In genomic region chr1:4054957-4055676, GRCh38 we compare ENCODE assay signal across 14 cellular contexts.
"Had no signal": no experiment of that assay in that cellular context is flagged by ENCODE, and none has a peak within 500 bp of the region (broad histone marks: within the 10 kb centered on the region; RNA-seq: fewer than 3 reads in every experiment).

No MANE protein-coding gene starts in this region.

- H3K27me3 ChIP-seq: ascending aorta, neutrophil had no signal

- H3K79me2 ChIP-seq: parathyroid adenoma had no signal

- H3K9me3 ChIP-seq: ascending aorta, neutrophil had no signal

- H3K4me3 ChIP-seq: ascending aorta had no signal

- H3K4me1 ChIP-seq: ascending aorta, parathyroid adenoma had no signal

- H3K27ac ChIP-seq: ascending aorta, neutrophil, parathyroid adenoma had no signal

- H3K9ac ChIP-seq: parathyroid adenoma had no signal

- H3K36me3 Mint-ChIP-seq: activated naive CD4-positive, alpha-beta T cell treated with anti-CD3 and anti-CD28 coated beads, Interleukin-2, amount 50 U/mL, for 24 hours; natural killer cell had no signal

- H3K4me1 Mint-ChIP-seq: activated CD4-positive, alpha-beta T cell treated with anti-CD3 and anti-CD28 coated beads for 36 hours; activated naive CD4-positive, alpha-beta T cell treated with anti-CD3 and anti-CD28 coated beads, Interleukin-2, amount 50 U/mL, for 24 hours; WTC11 had no signal

- ATAC-seq: activated CD4-positive, alpha-beta T cell treated with anti-CD3 and anti-CD28 coated beads for 36 hours; effector memory CD8-positive, alpha-beta T cell; left cardiac atrium; natural killer cell; WTC11 had no signal

- DNase-seq: activated CD4-positive, alpha-beta T cell treated with anti-CD3 and anti-CD28 coated beads for 36 hours; activated CD4-positive, alpha-beta T cell treated with anti-CD3 and anti-CD28 coated beads, Interleukin-2, amount 50 U/mL, for 48 hours; activated gamma-delta T cell; cerebellar nuclear complex; dermis blood vessel endothelial cell; effector memory CD8-positive, alpha-beta T cell; left cardiac atrium; natural killer cell; stimulated activated naive CD4-positive, alpha-beta T cell had no signal

- H3K27ac Mint-ChIP-seq: activated CD4-positive, alpha-beta T cell treated with anti-CD3 and anti-CD28 coated beads for 36 hours; activated naive CD4-positive, alpha-beta T cell treated with anti-CD3 and anti-CD28 coated beads, Interleukin-2, amount 50 U/mL, for 24 hours; effector memory CD8-positive, alpha-beta T cell; natural killer cell; WTC11 had no signal

- H3K4me3 Mint-ChIP-seq: activated CD4-positive, alpha-beta T cell treated with anti-CD3 and anti-CD28 coated beads for 36 hours; activated naive CD4-positive, alpha-beta T cell treated with anti-CD3 and anti-CD28 coated beads, Interleukin-2, amount 50 U/mL, for 24 hours; effector memory CD8-positive, alpha-beta T cell; natural killer cell; WTC11 had no signal

- H2AFZ ChIP-seq: parathyroid adenoma had no signal

- H3K9me3 Mint-ChIP-seq: activated naive CD4-positive, alpha-beta T cell treated with anti-CD3 and anti-CD28 coated beads, Interleukin-2, amount 50 U/mL, for 24 hours; effector memory CD8-positive, alpha-beta T cell; natural killer cell had no signal

- H3K36me3 ChIP-seq: ascending aorta, neutrophil had no signal
